Comparison of ENCODE assay signal across 12 cellular contexts in the genomic region with DNA sequence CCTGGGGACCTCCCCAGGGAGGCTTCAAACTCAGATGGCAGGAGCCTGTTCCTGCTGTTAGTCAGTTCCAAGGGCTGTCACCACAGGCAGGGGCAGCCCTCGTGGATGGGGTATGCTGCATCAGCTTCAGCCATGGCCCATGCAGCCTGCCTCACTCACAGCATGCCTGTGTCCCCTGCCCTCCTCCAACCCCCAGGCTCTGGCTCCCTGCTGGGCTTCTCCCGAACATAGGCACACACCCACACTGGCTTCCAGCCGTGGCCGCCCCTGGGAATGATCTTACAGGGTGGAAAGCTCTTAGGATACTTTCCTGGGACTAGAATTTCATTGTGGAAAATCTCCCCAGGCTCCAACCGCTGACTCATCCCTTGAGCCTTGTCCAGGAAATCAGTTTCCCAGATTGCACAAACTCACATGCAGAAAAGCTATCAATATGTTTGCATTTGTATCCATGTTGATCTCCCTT.
DNase-seq lines count a peak whose midpoint lies in the region; ATAC-seq and TF ChIP-seq lines count a peak whose summit lies in the region.
"Had no signal": no experiment of that assay in that cellular context is flagged by ENCODE, and none has a peak within 500 bp of the region (broad histone marks: within the 10 kb centered on the region; RNA-seq: fewer than 3 reads in every experiment).

No MANE protein-coding gene starts in this region.

- no peaks in the 10 kb centered on the region for H3K36me3 ChIP-seq in BE2C
- H3K36me3 ChIP-seq in hepatocyte (replicated peaks; ENCODE audit: insufficient read depth, low read depth), result no peaks in the 10 kb centered on the region
- H3K36me3 ChIP-seq: stomach had no signal

- CTCF ChIA-PET in HEK293T (lab: Yijun Ruan, JAX), result interaction anchor here (0.6 kb wide), 2 partner anchors 14 to 88 kb away, joined by 3 read pairs; no protein-coding TSS in a partner anchor

- no peaks in the 10 kb centered on the region for H3K79me2 ChIP-seq in hepatocyte

- no peak for ATAC-seq in left colon
- ATAC-seq: natural killer cell had no signal

- H3K27me3 ChIP-seq in BE2C (no peaks in the 10 kb centered on the region), hepatocyte (no peaks in the 10 kb centered on the region)
- H3K27me3 ChIP-seq: stomach had no signal

- H3K4me3 ChIP-seq in BE2C (ENCODE audit: low read depth, low read length) (no peak overlapping the region), hepatocyte (no peak overlapping the region)
- H3K4me3 ChIP-seq: stomach had no signal

- H2AFZ ChIP-seq in hepatocyte, result no peak overlapping the region

- H3K9me3 ChIP-seq in BE2C (no peaks in the 10 kb centered on the region), hepatocyte (ENCODE audit: low read depth) (no peaks in the 10 kb centered on the region)
- H3K9me3 ChIP-seq: stomach had no signal

- intact Hi-C loops in left colon (cut with DNase I, micrococcal nuclease), result no loop called here

- TF ChIP-seq CTCF in BE2C (IDR thresholded peaks at IDR 0.05; ENCODE audit: low read depth, low read length), result no peak
- no peak for TF ChIP-seq CTCF in hepatocyte (IDR thresholded peaks at IDR 0.05; ENCODE audit: poor library complexity)

- POLR2A ChIA-PET in HEK293T (lab: Yijun Ruan, JAX), result no interaction called here

- DNase-seq in BE2C (peak; percentile 53), HEK293T (ENCODE audit: extremely low spot score) (peak; percentile 14), amniotic stem cell (lab: John Stamatoyannopoulos, UW) (peak; percentile 28), hepatocyte (ENCODE audit: low spot score) (peak; percentile 19), NCI-H1930 (lab: John Stamatoyannopoulos, UW) (no peak), DMS53 treated with DMSO at 0.1 percent for 48 hours (lab: John Stamatoyannopoulos, UW; ENCODE audit: unreplicated experiment) (no peak), left colon (no peak), KG1 (lab: John Stamatoyannopoulos, UW) (no peak)
- DNase-seq: activated CD8-positive, alpha-beta memory T cell treated with anti-CD3 and anti-CD28 coated beads, Interleukin-2, amount 50 U/mL, for 4 hours; activated naive CD8-positive, alpha-beta T cell treated with anti-CD3 and anti-CD28 coated beads for 36 hours; natural killer cell; stomach had no signal

- 41% methylated on average over 5 of the region's 5 CpGs for WGBS in hepatocyte (ENCODE audit: low lambda C conversion rate, missing lambda C conversion rate)

- H3K4me2 ChIP-seq in hepatocyte, result no peak overlapping the region

- H3K27ac ChIP-seq in hepatocyte, result no peak overlapping the region
- H3K27ac ChIP-seq: stomach had no signal

- no peaks in the 10 kb centered on the region for H4K20me1 ChIP-seq in hepatocyte (ENCODE audit: insufficient read depth, poor library complexity, severe bottlenecking)

- no peaks in the 10 kb centered on the region for H3K9me2 ChIP-seq in hepatocyte (replicated peaks; ENCODE audit: insufficient read depth)

- peaks cover 18% of the 10 kb centered on the region for H3K4me1 ChIP-seq in BE2C
- no peaks in the 10 kb centered on the region for H3K4me1 ChIP-seq in hepatocyte (ENCODE audit: insufficient read depth)
- H3K4me1 ChIP-seq: stomach had no signal

TF ChIP-seq in HEK293T, 16 proteins besides CTCF, POLR2A, EP300 and RAD21:
- TF ChIP-seq, protein P1, sequence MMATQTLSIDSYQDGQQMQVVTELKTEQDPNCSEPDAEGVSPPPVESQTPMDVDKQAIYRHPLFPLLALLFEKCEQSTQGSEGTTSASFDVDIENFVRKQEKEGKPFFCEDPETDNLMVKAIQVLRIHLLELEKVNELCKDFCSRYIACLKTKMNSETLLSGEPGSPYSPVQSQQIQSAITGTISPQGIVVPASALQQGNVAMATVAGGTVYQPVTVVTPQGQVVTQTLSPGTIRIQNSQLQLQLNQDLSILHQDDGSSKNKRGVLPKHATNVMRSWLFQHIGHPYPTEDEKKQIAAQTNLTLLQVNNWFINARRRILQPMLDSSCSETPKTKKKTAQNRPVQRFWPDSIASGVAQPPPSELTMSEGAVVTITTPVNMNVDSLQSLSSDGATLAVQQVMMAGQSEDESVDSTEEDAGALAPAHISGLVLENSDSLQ (IDR thresholded peaks at IDR 0.05), result no peak
- no peak for TF ChIP-seq ARNT (IDR thresholded peaks at IDR 0.05)
- TF ChIP-seq FOXK2 (IDR thresholded peaks at IDR 0.05), result no peak
- no peak for TF ChIP-seq CTBP1 (IDR thresholded peaks at IDR 0.05; ENCODE audit: borderline replicate concordance)
- no peak for TF ChIP-seq L3MBTL2 (conservative IDR thresholded peaks at IDR 0.05)
- TF ChIP-seq SUZ12 (IDR thresholded peaks at IDR 0.05), result no peak
- TF ChIP-seq ELF4 (IDR thresholded peaks at IDR 0.05), result no peak
- TF ChIP-seq TARDBP (IDR thresholded peaks at IDR 0.05), result no peak
- TF ChIP-seq SP1 (IDR thresholded peaks at IDR 0.05), result no peak
- no peak for TF ChIP-seq BHLHE40 (IDR thresholded peaks at IDR 0.05; ENCODE audit: borderline replicate concordance)
- no peak for TF ChIP-seq FOXM1 (IDR thresholded peaks at IDR 0.05; ENCODE audit: borderline replicate concordance)
- TF ChIP-seq ZNF384 (IDR thresholded peaks at IDR 0.05), result no peak
- TF ChIP-seq FOXA1 (IDR thresholded peaks at IDR 0.05), result no peak
- no peak for TF ChIP-seq NFRKB (IDR thresholded peaks at IDR 0.05)
- TF ChIP-seq HDGF (IDR thresholded peaks at IDR 0.05; ENCODE audit: borderline replicate concordance), result no peak
- no peak for TF ChIP-seq LEF1 (IDR thresholded peaks at IDR 0.05; ENCODE audit: borderline replicate concordance)

Comparison
In these comparisons a context has a peak if more than half of its experiments do, and no peak if none do; other contexts are left out.
1. DNase-seq: peak in BE2C (single experiment), HEK293T (single experiment), amniotic stem cell (single experiment) and hepatocyte (single experiment); none in NCI-H1930 (0 of 2), DMS53 treated with DMSO at 0.1 percent for 48 hours (single experiment), left colon (0 of 2) and KG1 (single experiment).